ENCODE assay signal across 9 cellular contexts in the genomic region with DNA sequence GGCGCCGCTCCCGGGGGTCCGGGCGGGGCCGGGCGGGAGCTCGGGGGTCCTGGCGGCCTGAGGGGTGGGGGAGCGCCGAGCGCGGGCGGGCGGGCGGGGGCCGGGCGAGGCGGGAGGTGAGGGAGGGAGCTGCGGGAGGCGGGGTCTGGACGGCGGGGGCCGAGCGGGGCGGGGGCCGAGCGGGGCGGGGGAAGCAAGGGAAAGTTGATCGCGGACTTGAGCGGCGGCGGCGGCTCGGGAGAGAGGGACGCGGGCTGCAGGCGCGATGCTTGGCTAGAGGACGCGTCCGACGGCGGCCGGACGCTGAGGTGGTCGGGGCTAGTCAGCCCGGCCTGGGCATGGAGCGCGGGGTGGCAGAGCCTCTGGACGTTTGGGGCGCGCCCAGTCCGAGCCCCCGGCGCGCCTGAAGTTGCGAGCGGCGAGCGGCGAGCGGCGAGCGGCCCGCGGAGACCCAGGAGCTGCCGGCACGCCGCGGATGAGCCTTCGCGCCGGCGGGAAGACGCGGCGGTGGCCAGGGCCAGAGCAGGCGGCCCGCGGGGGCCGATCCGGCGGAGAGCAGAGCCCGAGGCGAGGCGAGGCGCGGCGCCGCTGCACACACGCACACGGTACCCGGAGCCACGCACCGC. TPM values are rescaled to one million over a fixed set of nuclear protein-coding genes. Genes with fewer than 3 reads are reported as not detected.
DNase-seq lines count a peak whose midpoint lies in the region; ATAC-seq and TF ChIP-seq lines count a peak whose summit lies in the region.
"Had no signal": no experiment of that assay in that cellular context is flagged by ENCODE, and none has a peak within 500 bp of the region (broad histone marks: within the 10 kb centered on the region; RNA-seq: fewer than 3 reads in every experiment).

A gene (plus strand): TSS at position 207 of the 626 bp plus-strand sequence. CDS start 42,912 bp downstream, outside the sequence.

- no peak within 1 kb of the TSS for H3K9ac ChIP-seq in duodenal mucosa (ENCODE audit: low read depth in 1 of 2, low read length in 2 of 2)
- H3K9ac ChIP-seq: KMS-11 had no signal

- no peaks in the 10 kb centered on the region for H3K9me3 Mint-ChIP-seq in natural killer cell

- H3K27me3 ChIP-seq in duodenal mucosa (ENCODE audit: control insufficient read depth in 1 of 2, insufficient read depth in 2 of 2, low read length in 2 of 2) = peaks cover 37 to 43% of the 10 kb centered on the region in 2 donors

- peaks cover 5 to 13% of the 10 kb centered on the region in 2 donors for H3K4me1 Mint-ChIP-seq in natural killer cell

- H3K36me3 ChIP-seq in duodenal mucosa (ENCODE audit: control insufficient read depth in 1 of 2, insufficient read depth in 2 of 2, low read length in 2 of 2) = no peaks in the 10 kb centered on the region

- peak within 1 kb of the TSS; percentile 72 for H3K4me3 Mint-ChIP-seq in natural killer cell

- ATAC-seq in natural killer cell (peak in 2 of 3 donors; percentile 48 to 52), HG02798 (IDR thresholded peaks at IDR 0.05; ENCODE audit: poor library complexity, unreplicated experiment) (no peak), GM18867 (IDR thresholded peaks at IDR 0.05; ENCODE audit: unreplicated experiment) (no peak)

- no peaks in the 10 kb centered on the region for H3K9me3 ChIP-seq in duodenal mucosa (ENCODE audit: control insufficient read depth in 1 of 2, low read length in 2 of 2)

- H3K4me3 ChIP-seq in duodenal mucosa (ENCODE audit: low read depth in 1 of 2, low read length in 2 of 2) = peak within 1 kb of the TSS; percentile 24 to 55

- TF ChIP-seq CTCF in GM20000 (IDR thresholded peaks at IDR 0.05; ENCODE audit: extremely low read depth, missing control alignments) (no peak), natural killer cell (IDR thresholded peaks at IDR 0.05) (no peak)

- H3K27ac ChIP-seq in duodenal mucosa (ENCODE audit: low read depth, low read length) = no peak within 1 kb of the TSS
- H3K27ac ChIP-seq: KMS-11 had no signal

- peaks cover 9 to 10% of the 10 kb centered on the region in 2 donors for H3K4me1 ChIP-seq in duodenal mucosa (ENCODE audit: control insufficient read depth in 1 of 2, insufficient read depth in 2 of 2, low read length in 2 of 2)

- H3K27ac Mint-ChIP-seq in natural killer cell = no peak within 1 kb of the TSS

- H3K27me3 Mint-ChIP-seq in natural killer cell (ENCODE audit: low read depth in 2 of 2) = peaks cover 45 to 59% of the 10 kb centered on the region in 2 donors

- intact Hi-C loops in natural killer cell (cut with micrococcal nuclease) = no loop called here

- DNase-seq in GM20000 (ENCODE audit: low spot score) (peak; percentile 57), NCI-H2227 treated with DMSO at 0.1 percent for 48 hours (lab: John Stamatoyannopoulos, UW) (peak; percentile 18), natural killer cell (no peak), foreskin melanocyte (no peak), DMS153 treated with DMSO at 0.1 percent for 48 hours (lab: John Stamatoyannopoulos, UW; ENCODE audit: unreplicated experiment) (no peak)

- no peaks in the 10 kb centered on the region for H3K36me3 Mint-ChIP-seq in natural killer cell

RNA-seq across cellular contexts. Expression of the gene that starts here (rescaled TPM):
- total RNA-seq in natural killer cell = 1 to 10 TPM; 1.2 to 6.0 (median 4.3) TPM

Comparison
In these comparisons a context has a peak if more than half of its experiments do, and no peak if none do; other contexts are left out.
1. DNase-seq: peak in GM20000 (single experiment) and NCI-H2227 treated with DMSO at 0.1 percent for 48 hours (single experiment); none in natural killer cell (single experiment), foreskin melanocyte (single experiment) and DMS153 treated with DMSO at 0.1 percent for 48 hours (single experiment).
2. ATAC-seq: peak in natural killer cell (2 of 3); none in HG02798 (single experiment) and GM18867 (single experiment).